ENCODE assay signal across 1 cellular context in genomic region chr18:3666526-3667254, GRCh38.
A peak's percentile ranks its signal among the peaks of the same experiment; 100 is the strongest.
TF ChIP-seq lines count a peak whose summit lies in the region.

No MANE protein-coding gene starts in this region.

TF ChIP-seq in GM12878, 131 proteins besides CTCF, POLR2A, EP300 and RAD21:
- 0 out of 2 replicates have a peak, but pooled peaks have one; percentile 27 for TF ChIP-seq LARP7 (IDR thresholded peaks at IDR 0.05)
- TF ChIP-seq ESRRA (IDR thresholded peaks at IDR 0.05; ENCODE audit: low read length) = no peak
